18 cellular contexts compared by ENCODE assay signal in the genomic region with DNA sequence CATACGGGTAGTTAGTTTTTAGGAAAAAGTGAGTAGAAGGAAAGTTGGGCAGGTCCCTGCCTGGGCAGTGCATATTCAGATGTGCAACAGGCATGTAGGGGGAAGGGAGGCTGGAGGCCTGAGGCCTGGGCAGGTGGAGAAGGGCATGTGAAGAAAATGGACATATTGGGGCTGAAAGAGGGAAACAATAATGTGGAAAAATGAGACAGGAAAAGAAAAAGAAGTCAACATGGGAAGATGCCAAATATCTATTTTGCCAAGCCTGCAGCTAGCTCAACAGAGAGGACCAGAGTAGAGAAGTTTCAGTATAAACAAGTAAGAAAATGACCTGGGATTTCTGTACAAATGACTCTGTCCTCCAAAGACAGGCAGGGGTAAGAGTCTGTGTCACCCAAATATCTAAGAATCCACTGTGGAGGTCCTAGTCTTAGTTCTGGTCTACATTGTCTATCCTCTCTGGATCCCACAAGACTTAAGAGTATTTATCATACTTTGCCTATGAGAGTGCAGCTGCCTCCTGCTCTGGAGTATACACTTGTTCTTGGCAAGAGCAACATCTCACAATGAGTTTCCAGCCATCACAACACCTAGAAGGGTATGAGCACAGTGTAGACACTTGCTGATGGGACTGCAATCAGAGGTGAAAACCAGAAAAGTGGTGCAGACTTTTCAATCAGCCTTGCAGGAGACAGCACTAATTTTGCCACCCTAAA.
DNase-seq lines count a peak whose midpoint lies in the region; ATAC-seq and TF ChIP-seq lines count a peak whose summit lies in the region.
"Had no signal": no experiment of that assay in that cellular context is flagged by ENCODE, and none has a peak within 500 bp of the region (broad histone marks: within the 10 kb centered on the region; RNA-seq: fewer than 3 reads in every experiment).

No MANE protein-coding gene starts in this region.

- no peak for TF ChIP-seq EP300 in esophagus muscularis mucosa (IDR thresholded peaks at IDR 0.05)

- H3K4me2 ChIP-seq in OCI-LY3 (ENCODE audit: low read length) = peak overlapping the region; percentile 77

- no peak for TF ChIP-seq CTCF in OCI-LY3 (IDR thresholded peaks at IDR 0.05; ENCODE audit: low read depth, low read length)
- no peak for TF ChIP-seq CTCF in esophagus muscularis mucosa (IDR thresholded peaks at IDR 0.05)
- no peak for TF ChIP-seq CTCF in tibial artery (IDR thresholded peaks at IDR 0.05)
- no peak for TF ChIP-seq CTCF in coronary artery (IDR thresholded peaks at IDR 0.05)

- H3K27me3 ChIP-seq in OCI-LY3 (ENCODE audit: low read depth, low read length) (no peaks in the 10 kb centered on the region), esophagus muscularis mucosa (no peaks in the 10 kb centered on the region), tibial artery (no peaks in the 10 kb centered on the region)
- H3K27me3 ChIP-seq: BE2C, colonic mucosa, upper lobe of right lung had no signal

- DNase-seq in esophagus muscularis mucosa (ENCODE audit: extremely low spot score) (no peak), pons (ENCODE audit: low spot score) (peak; percentile 44), tibial artery (no peak), coronary artery (ENCODE audit: low spot score) (no peak), GDM1 (lab: John Stamatoyannopoulos, UW) (no peak)
- DNase-seq: activated CD8-positive, alpha-beta T cell treated with anti-CD3 and anti-CD28 coated beads, Interleukin-2, amount 10 ng/mL, durations not matched to agents 7 days and 5 days; activated naive CD4-positive, alpha-beta T cell treated with anti-CD3 and anti-CD28 coated beads, Interleukin-2, amount 50 U/mL, for 16 hours; activated T-cell treated with anti-CD3 and anti-CD28 coated beads, Interleukin-2, amount 50 U/mL, for 24 hours; BE2C; colonic mucosa; KBM-7; left cardiac atrium; NCI-H2081; RPMI8226; upper lobe of right lung had no signal

- H3K27ac ChIP-seq in OCI-LY3 (ENCODE audit: low read length) (peak overlapping the region; percentile 85), esophagus muscularis mucosa (replicated peaks in 1 of 4) (peak overlapping the region; percentile 70 to 79 (median 75)), tibial artery (peak overlapping the region; percentile 2 to 78), coronary artery (peak overlapping the region in 1 of 2 donors; percentile 45)
- H3K27ac ChIP-seq: colonic mucosa had no signal

- peak overlapping the region; percentile 59 for H3K9ac ChIP-seq in OCI-LY3 (ENCODE audit: low read length)

- 83% methylated on average over 1 of the region's 1 CpG for WGBS in esophagus muscularis mucosa

- intact Hi-C loops in esophagus muscularis mucosa (cut with DNase I) (loop anchor here (5.0 kb wide), 1 partner anchor 35 kb away; no protein-coding TSS in a partner anchor), tibial artery (cut with DNase I; ENCODE audit: low total_unique reads) (no loop called here)

- no peak for ATAC-seq in GM21390 (IDR thresholded peaks at IDR 0.05; ENCODE audit: unreplicated experiment)
- ATAC-seq: activated CD8-positive, alpha-beta T cell treated with anti-CD3 and anti-CD28 coated beads, Interleukin-2, amount 10 ng/mL, durations not matched to agents 7 days and 5 days; left cardiac atrium; SK-N-SH treated with all-trans-retinoic acid at 6 μM for 48 hours had no signal

- H3K9me3 ChIP-seq in OCI-LY3 (ENCODE audit: insufficient read depth, low read length) (no peaks in the 10 kb centered on the region), esophagus muscularis mucosa (no peaks in the 10 kb centered on the region), tibial artery (no peaks in the 10 kb centered on the region)
- H3K9me3 ChIP-seq: BE2C, colonic mucosa, upper lobe of right lung had no signal

- peak overlapping the region; percentile 67; the same call in 1 of the 2 replicates for H2AFZ ChIP-seq in OCI-LY3 (ENCODE audit: low read depth, low read length)

- TF ChIP-seq POLR2A in esophagus muscularis mucosa (IDR thresholded peaks at IDR 0.05; ENCODE audit: low read depth) = no peak

- no peaks in the 10 kb centered on the region for H3K79me2 ChIP-seq in OCI-LY3 (ENCODE audit: low read length)

- peak overlapping the region; percentile 18 for H3K4me3 ChIP-seq in OCI-LY3 (ENCODE audit: low read length)
- H3K4me3 ChIP-seq in esophagus muscularis mucosa = no peak overlapping the region
- no peak overlapping the region for H3K4me3 ChIP-seq in tibial artery
- no peak overlapping the region for H3K4me3 ChIP-seq in coronary artery
- H3K4me3 ChIP-seq: colonic mucosa, upper lobe of right lung had no signal

- H3K36me3 ChIP-seq in OCI-LY3 (replicated peaks; ENCODE audit: low read depth, low read length) = no peaks in the 10 kb centered on the region
- H3K36me3 ChIP-seq in esophagus muscularis mucosa = no peaks in the 10 kb centered on the region
- no peaks in the 10 kb centered on the region for H3K36me3 ChIP-seq in tibial artery
- H3K36me3 ChIP-seq: BE2C, colonic mucosa, upper lobe of right lung had no signal

- no peaks in the 10 kb centered on the region for H4K20me1 ChIP-seq in OCI-LY3 (ENCODE audit: insufficient read depth, low read length)

- peaks cover 79% of the 10 kb centered on the region for H3K4me1 ChIP-seq in OCI-LY3 (ENCODE audit: low read length)
- H3K4me1 ChIP-seq in esophagus muscularis mucosa = peaks cover 17 to 60% (median 57%) of the 10 kb centered on the region in 4 donors
- H3K4me1 ChIP-seq in tibial artery = peaks cover 0 to 58% (median 45%) of the 10 kb centered on the region in 4 donors
- H3K4me1 ChIP-seq: BE2C had no signal
